Comparison of ENCODE assay signal across 1 cellular context in the genomic region with DNA sequence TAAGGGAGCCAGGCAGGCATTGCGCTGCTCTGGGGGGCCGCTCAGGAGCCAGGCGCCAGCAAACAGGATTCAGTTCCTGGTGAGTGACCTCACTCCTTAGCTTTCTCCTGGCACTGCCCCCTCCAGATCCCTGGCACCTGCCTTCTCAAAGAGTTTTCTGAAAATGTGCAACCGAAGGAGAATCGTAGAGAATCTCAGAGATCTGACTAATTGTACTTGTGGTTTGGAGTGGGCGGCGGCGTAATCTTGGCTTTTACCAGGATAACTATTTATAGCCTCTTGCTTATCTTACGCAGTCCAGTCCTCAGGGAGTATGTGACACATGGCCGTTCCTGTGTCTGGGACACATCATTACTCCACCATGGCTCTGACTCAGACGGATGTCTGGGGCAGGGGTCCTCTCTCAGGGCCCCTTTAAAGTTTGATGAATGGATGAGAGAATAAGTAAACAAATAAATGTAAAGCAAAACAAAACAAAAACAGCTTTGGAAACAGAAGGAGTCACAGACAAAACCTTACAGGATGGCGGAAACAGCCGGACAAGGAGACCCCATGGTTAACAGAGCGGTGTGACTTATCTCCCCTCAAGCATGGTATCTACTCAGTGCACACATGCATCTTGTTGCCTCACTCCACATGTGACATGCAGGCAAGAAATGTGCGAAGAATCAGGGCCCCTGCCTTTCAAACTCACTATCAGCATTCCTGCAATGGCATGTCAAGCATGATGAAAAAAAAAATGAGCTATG.
A peak's percentile ranks its signal among the peaks of the same experiment; 100 is the strongest.
TF ChIP-seq lines count a peak whose summit lies in the region.

No MANE protein-coding gene starts in this region.

TF ChIP-seq in K562, 482 proteins besides CTCF, POLR2A, EP300 and RAD21 (continued from another document and continues in another):
- TF ChIP-seq, protein P1, sequence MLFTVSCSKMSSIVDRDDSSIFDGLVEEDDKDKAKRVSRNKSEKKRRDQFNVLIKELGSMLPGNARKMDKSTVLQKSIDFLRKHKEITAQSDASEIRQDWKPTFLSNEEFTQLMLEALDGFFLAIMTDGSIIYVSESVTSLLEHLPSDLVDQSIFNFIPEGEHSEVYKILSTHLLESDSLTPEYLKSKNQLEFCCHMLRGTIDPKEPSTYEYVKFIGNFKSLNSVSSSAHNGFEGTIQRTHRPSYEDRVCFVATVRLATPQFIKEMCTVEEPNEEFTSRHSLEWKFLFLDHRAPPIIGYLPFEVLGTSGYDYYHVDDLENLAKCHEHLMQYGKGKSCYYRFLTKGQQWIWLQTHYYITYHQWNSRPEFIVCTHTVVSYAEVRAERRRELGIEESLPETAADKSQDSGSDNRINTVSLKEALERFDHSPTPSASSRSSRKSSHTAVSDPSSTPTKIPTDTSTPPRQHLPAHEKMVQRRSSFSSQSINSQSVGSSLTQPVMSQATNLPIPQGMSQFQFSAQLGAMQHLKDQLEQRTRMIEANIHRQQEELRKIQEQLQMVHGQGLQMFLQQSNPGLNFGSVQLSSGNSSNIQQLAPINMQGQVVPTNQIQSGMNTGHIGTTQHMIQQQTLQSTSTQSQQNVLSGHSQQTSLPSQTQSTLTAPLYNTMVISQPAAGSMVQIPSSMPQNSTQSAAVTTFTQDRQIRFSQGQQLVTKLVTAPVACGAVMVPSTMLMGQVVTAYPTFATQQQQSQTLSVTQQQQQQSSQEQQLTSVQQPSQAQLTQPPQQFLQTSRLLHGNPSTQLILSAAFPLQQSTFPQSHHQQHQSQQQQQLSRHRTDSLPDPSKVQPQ (CRISPR knock-in tag; IDR thresholded peaks at IDR 0.05; ENCODE audit: borderline replicate concordance) = no peak
- no peak for TF ChIP-seq ZNF23 (CRISPR knock-in tag; IDR thresholded peaks at IDR 0.05)
- TF ChIP-seq ZKSCAN8 (CRISPR knock-in tag; IDR thresholded peaks at IDR 0.05) = 0 out of 2 replicates have a peak, but pooled peaks have one; percentile 34
- TF ChIP-seq TCF7L2 (IDR thresholded peaks at IDR 0.05; ENCODE audit: low read depth, low read length) = no peak
- TF ChIP-seq ZNF778 (CRISPR knock-in tag; IDR thresholded peaks at IDR 0.05) = no peak
- TF ChIP-seq CHD1 (IDR thresholded peaks at IDR 0.05; ENCODE audit: low read length) = no peak
- TF ChIP-seq, protein P2, sequence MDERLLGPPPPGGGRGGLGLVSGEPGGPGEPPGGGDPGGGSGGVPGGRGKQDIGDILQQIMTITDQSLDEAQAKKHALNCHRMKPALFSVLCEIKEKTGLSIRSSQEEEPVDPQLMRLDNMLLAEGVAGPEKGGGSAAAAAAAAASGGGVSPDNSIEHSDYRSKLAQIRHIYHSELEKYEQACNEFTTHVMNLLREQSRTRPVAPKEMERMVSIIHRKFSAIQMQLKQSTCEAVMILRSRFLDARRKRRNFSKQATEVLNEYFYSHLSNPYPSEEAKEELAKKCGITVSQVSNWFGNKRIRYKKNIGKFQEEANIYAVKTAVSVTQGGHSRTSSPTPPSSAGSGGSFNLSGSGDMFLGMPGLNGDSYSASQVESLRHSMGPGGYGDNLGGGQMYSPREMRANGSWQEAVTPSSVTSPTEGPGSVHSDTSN (CRISPR knock-in tag; IDR thresholded peaks at IDR 0.05; ENCODE audit: low read depth) = no peak
- TF ChIP-seq, protein P2 (tag; conservative IDR thresholded peaks at IDR 0.05; ENCODE audit: low read depth) = 0 out of 2 replicates have a peak, but pooled peaks have one; percentile 16
- TF ChIP-seq, protein P3, sequence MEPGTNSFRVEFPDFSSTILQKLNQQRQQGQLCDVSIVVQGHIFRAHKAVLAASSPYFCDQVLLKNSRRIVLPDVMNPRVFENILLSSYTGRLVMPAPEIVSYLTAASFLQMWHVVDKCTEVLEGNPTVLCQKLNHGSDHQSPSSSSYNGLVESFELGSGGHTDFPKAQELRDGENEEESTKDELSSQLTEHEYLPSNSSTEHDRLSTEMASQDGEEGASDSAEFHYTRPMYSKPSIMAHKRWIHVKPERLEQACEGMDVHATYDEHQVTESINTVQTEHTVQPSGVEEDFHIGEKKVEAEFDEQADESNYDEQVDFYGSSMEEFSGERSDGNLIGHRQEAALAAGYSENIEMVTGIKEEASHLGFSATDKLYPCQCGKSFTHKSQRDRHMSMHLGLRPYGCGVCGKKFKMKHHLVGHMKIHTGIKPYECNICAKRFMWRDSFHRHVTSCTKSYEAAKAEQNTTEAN (CRISPR knock-in tag; IDR thresholded peaks at IDR 0.05) = no peak
- no peak for TF ChIP-seq NR2F6 (CRISPR knock-in tag; IDR thresholded peaks at IDR 0.05)
- no peak for TF ChIP-seq ZNF764 (CRISPR knock-in tag; IDR thresholded peaks at IDR 0.05; ENCODE audit: low read depth)
- no peak for TF ChIP-seq SNIP1 (IDR thresholded peaks at IDR 0.05; ENCODE audit: low read depth)
- TF ChIP-seq MEF2A (IDR thresholded peaks at IDR 0.05; ENCODE audit: control insufficient read depth, low read depth, low read length) = peak; percentile 98
- TF ChIP-seq, protein P4, sequence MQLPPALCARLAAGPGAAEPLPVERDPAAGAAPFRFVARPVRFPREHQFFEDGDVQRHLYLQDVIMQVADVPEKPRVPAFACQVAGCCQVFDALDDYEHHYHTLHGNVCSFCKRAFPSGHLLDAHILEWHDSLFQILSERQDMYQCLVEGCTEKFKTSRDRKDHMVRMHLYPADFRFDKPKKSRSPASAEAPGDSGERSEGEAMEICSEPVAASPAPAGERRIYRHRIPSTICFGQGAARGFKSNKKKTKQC (CRISPR knock-in tag; IDR thresholded peaks at IDR 0.05) = no peak
- TF ChIP-seq MTA3 (IDR thresholded peaks at IDR 0.05; ENCODE audit: borderline replicate concordance) = 0 out of 2 replicates have a peak, but pooled peaks have one; percentile 21
- TF ChIP-seq ELF2 (CRISPR knock-in tag; IDR thresholded peaks at IDR 0.05) = no peak
- no peak for TF ChIP-seq ZNF133 (CRISPR knock-in tag; IDR thresholded peaks at IDR 0.05)
- no peak for TF ChIP-seq ZNF232 (CRISPR knock-in tag; IDR thresholded peaks at IDR 0.05)
- TF ChIP-seq TFAM (CRISPR knock-in tag; conservative IDR thresholded peaks at IDR 0.05) = no peak
- no peak for TF ChIP-seq RAD51 (IDR thresholded peaks at IDR 0.05; ENCODE audit: borderline replicate concordance, low read depth)
- no peak for TF ChIP-seq ARHGAP35 (IDR thresholded peaks at IDR 0.05; ENCODE audit: partially characterized antibody)
- peak; percentile 54 for TF ChIP-seq ATF7 (IDR thresholded peaks at IDR 0.05)
- peak; percentile 91 for TF ChIP-seq KLF16 (IDR thresholded peaks at IDR 0.05)
- TF ChIP-seq ZNF224 (CRISPR knock-in tag; IDR thresholded peaks at IDR 0.05) = no peak
- peak; percentile 96 for TF ChIP-seq FOSL1 (tag; conservative IDR thresholded peaks at IDR 0.05)
- TF ChIP-seq BRD4 (IDR thresholded peaks at IDR 0.05) = no peak
- no peak for TF ChIP-seq MAFK (IDR thresholded peaks at IDR 0.05; ENCODE audit: low read length)
- TF ChIP-seq SRF (CRISPR knock-in tag; IDR thresholded peaks at IDR 0.05) = no peak
- TF ChIP-seq, protein P5, sequence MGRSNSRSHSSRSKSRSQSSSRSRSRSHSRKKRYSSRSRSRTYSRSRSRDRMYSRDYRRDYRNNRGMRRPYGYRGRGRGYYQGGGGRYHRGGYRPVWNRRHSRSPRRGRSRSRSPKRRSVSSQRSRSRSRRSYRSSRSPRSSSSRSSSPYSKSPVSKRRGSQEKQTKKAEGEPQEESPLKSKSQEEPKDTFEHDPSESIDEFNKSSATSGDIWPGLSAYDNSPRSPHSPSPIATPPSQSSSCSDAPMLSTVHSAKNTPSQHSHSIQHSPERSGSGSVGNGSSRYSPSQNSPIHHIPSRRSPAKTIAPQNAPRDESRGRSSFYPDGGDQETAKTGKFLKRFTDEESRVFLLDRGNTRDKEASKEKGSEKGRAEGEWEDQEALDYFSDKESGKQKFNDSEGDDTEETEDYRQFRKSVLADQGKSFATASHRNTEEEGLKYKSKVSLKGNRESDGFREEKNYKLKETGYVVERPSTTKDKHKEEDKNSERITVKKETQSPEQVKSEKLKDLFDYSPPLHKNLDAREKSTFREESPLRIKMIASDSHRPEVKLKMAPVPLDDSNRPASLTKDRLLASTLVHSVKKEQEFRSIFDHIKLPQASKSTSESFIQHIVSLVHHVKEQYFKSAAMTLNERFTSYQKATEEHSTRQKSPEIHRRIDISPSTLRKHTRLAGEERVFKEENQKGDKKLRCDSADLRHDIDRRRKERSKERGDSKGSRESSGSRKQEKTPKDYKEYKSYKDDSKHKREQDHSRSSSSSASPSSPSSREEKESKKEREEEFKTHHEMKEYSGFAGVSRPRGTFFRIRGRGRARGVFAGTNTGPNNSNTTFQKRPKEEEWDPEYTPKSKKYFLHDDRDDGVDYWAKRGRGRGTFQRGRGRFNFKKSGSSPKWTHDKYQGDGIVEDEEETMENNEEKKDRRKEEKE (IDR thresholded peaks at IDR 0.05; ENCODE audit: borderline replicate concordance in 1 of 2, control insufficient read depth in 1 of 2, low read depth in 2 of 2, low read length in 1 of 2) = no peak
- TF ChIP-seq, protein P6, sequence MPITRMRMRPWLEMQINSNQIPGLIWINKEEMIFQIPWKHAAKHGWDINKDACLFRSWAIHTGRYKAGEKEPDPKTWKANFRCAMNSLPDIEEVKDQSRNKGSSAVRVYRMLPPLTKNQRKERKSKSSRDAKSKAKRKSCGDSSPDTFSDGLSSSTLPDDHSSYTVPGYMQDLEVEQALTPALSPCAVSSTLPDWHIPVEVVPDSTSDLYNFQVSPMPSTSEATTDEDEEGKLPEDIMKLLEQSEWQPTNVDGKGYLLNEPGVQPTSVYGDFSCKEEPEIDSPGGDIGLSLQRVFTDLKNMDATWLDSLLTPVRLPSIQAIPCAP (CRISPR knock-in tag; IDR thresholded peaks at IDR 0.05; ENCODE audit: borderline replicate concordance) = no peak
- TF ChIP-seq ZNF24 (IDR thresholded peaks at IDR 0.05) = no peak
- TF ChIP-seq, protein P7, sequence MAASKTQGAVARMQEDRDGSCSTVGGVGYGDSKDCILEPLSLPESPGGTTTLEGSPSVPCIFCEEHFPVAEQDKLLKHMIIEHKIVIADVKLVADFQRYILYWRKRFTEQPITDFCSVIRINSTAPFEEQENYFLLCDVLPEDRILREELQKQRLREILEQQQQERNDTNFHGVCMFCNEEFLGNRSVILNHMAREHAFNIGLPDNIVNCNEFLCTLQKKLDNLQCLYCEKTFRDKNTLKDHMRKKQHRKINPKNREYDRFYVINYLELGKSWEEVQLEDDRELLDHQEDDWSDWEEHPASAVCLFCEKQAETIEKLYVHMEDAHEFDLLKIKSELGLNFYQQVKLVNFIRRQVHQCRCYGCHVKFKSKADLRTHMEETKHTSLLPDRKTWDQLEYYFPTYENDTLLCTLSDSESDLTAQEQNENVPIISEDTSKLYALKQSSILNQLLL (CRISPR knock-in tag; IDR thresholded peaks at IDR 0.05; ENCODE audit: borderline replicate concordance) = no peak
- TF ChIP-seq, protein P8, sequence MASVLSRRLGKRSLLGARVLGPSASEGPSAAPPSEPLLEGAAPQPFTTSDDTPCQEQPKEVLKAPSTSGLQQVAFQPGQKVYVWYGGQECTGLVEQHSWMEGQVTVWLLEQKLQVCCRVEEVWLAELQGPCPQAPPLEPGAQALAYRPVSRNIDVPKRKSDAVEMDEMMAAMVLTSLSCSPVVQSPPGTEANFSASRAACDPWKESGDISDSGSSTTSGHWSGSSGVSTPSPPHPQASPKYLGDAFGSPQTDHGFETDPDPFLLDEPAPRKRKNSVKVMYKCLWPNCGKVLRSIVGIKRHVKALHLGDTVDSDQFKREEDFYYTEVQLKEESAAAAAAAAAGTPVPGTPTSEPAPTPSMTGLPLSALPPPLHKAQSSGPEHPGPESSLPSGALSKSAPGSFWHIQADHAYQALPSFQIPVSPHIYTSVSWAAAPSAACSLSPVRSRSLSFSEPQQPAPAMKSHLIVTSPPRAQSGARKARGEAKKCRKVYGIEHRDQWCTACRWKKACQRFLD (CRISPR knock-in tag; IDR thresholded peaks at IDR 0.05) = peak; percentile 75; the same call in 1 of the 2 replicates
- TF ChIP-seq POLR2G (IDR thresholded peaks at IDR 0.05; ENCODE audit: low read depth, low read length) = no peak
- no peak for TF ChIP-seq SMARCA5 (IDR thresholded peaks at IDR 0.05)
- TF ChIP-seq ZNF174 (CRISPR knock-in tag; IDR thresholded peaks at IDR 0.05) = no peak
- TF ChIP-seq ZNF121 (CRISPR knock-in tag; conservative IDR thresholded peaks at IDR 0.05) = no peak
- TF ChIP-seq NFXL1 (CRISPR knock-in tag; IDR thresholded peaks at IDR 0.05) = no peak
- peak; percentile 81; the same call in 1 of the 2 replicates for TF ChIP-seq ZNF589 (CRISPR knock-in tag; IDR thresholded peaks at IDR 0.05; ENCODE audit: low read depth)
- TF ChIP-seq ZNF76 (CRISPR knock-in tag; IDR thresholded peaks at IDR 0.05; ENCODE audit: borderline replicate concordance) = no peak
- no peak for TF ChIP-seq ZKSCAN3 (CRISPR knock-in tag; IDR thresholded peaks at IDR 0.05)
- TF ChIP-seq NFE2L1 (tag; IDR thresholded peaks at IDR 0.05; ENCODE audit: borderline replicate concordance, low read depth) = no peak
- peak; percentile 28 for TF ChIP-seq HNRNPLL (IDR thresholded peaks at IDR 0.05; ENCODE audit: low read depth, low read length, poor library complexity, severe bottlenecking)
- 0 out of 2 replicates have a peak, but pooled peaks have one; percentile 7 for TF ChIP-seq ZNF316 (IDR thresholded peaks at IDR 0.05)
- no peak for TF ChIP-seq HDGF (IDR thresholded peaks at IDR 0.05)
- no peak for TF ChIP-seq ZNF583 (CRISPR knock-in tag; IDR thresholded peaks at IDR 0.05)
- peak; percentile 87 for TF ChIP-seq NCOR1 (IDR thresholded peaks at IDR 0.05)
- no peak for TF ChIP-seq HMG20B (CRISPR knock-in tag; IDR thresholded peaks at IDR 0.05)
- peak in 1 of 2 experiments; percentile 29; a peak in 1 of 4 replicates for TF ChIP-seq NRF1 (conservative IDR thresholded peaks at IDR 0.05 in 1 of 2, IDR thresholded peaks at IDR 0.05 in 1 of 2)
- TF ChIP-seq, protein P9, sequence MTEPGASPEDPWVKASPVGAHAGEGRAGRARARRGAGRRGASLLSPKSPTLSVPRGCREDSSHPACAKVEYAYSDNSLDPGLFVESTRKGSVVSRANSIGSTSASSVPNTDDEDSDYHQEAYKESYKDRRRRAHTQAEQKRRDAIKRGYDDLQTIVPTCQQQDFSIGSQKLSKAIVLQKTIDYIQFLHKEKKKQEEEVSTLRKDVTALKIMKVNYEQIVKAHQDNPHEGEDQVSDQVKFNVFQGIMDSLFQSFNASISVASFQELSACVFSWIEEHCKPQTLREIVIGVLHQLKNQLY (CRISPR knock-in tag; conservative IDR thresholded peaks at IDR 0.05) = no peak
- no peak for TF ChIP-seq TCF7 (IDR thresholded peaks at IDR 0.05; ENCODE audit: borderline replicate concordance)
- TF ChIP-seq, protein P10, sequence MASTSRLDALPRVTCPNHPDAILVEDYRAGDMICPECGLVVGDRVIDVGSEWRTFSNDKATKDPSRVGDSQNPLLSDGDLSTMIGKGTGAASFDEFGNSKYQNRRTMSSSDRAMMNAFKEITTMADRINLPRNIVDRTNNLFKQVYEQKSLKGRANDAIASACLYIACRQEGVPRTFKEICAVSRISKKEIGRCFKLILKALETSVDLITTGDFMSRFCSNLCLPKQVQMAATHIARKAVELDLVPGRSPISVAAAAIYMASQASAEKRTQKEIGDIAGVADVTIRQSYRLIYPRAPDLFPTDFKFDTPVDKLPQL (IDR thresholded peaks at IDR 0.05; ENCODE audit: extremely low read depth, insufficient read length) = no peak
